In genomic region chr10:112429654-112430230, GRCh38 we compare ENCODE assay signal across 1 cellular context.
TF ChIP-seq lines count a peak whose summit lies in the region.

No MANE protein-coding gene starts in this region.

TF ChIP-seq in GM12878, 131 proteins besides CTCF, POLR2A, EP300 and RAD21:
- TF ChIP-seq E2F4 (IDR thresholded peaks at IDR 0.05; ENCODE audit: low read depth, low read length) (no peak), SIX5 (IDR thresholded peaks at IDR 0.05; ENCODE audit: low read depth, low read length, severe bottlenecking) (no peak), NKRF (conservative IDR thresholded peaks at IDR 0.05) (no peak), LARP7 (IDR thresholded peaks at IDR 0.05) (no peak), ZNF622 (IDR thresholded peaks at IDR 0.05) (no peak), SKIL (IDR thresholded peaks at IDR 0.05; ENCODE audit: low read depth, poor library complexity, severe bottlenecking) (no peak)
